ENCODE assay signal across 8 cellular contexts in the genomic region with DNA sequence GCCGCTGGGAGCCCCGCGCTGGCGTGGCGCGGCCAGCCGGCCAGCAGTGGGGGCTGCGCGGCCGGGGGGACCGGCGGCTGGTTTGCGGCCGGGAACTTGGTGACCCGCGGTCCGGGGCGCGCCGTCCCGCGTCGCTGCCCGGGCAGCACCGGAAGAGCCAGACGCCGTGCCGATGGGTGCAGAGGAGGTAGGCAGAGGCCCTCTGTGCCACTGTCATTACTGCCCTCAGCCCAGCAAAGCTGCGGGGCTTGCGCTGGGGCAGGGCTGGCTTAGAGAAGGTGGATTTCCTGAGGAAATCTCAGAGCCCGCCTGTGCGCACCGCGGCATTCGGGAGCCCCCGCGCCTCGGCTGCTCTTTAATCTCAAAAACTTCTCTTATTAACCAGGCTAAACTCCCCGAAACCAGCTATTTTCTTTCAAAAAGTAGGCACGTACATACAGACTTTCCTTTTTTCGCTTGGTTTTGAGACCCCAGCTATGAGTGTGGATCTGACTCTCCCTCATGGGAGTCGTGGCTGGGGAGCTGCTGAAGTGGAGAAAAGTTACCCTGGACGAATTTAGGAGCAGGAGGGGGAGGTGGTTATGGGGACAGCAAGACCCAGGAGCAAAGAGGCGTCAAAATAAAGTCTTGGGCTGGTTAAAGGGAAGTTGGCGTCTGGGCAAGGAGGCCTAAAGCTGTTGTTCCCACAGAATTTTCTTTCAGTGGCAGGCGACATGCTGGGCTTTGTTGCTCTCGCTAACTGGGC. TPM values are rescaled to one million over a fixed set of nuclear protein-coding genes. Genes with fewer than 3 reads are reported as not detected.
DNase-seq lines count a peak whose midpoint lies in the region; ATAC-seq and TF ChIP-seq lines count a peak whose summit lies in the region.

No MANE protein-coding gene starts in this region.

- H3K27ac Mint-ChIP-seq in central memory CD8-positive, alpha-beta T cell (ENCODE audit: low read depth) = peak overlapping the region; percentile 94

- H3K27me3 Mint-ChIP-seq in central memory CD8-positive, alpha-beta T cell = no peaks in the 10 kb centered on the region

- H3K4me3 ChIP-seq in BE2C (ENCODE audit: low read depth, low read length) (peak overlapping the region; percentile 89), HUES64 (ENCODE audit: low read length) (peak overlapping the region; percentile 61)

- peaks cover 63% of the 10 kb centered on the region for H3K4me1 Mint-ChIP-seq in central memory CD8-positive, alpha-beta T cell

- TF ChIP-seq CTCF in BE2C (IDR thresholded peaks at IDR 0.05; ENCODE audit: low read depth, low read length) = no peak

- H3K4me3 Mint-ChIP-seq in central memory CD8-positive, alpha-beta T cell = peak overlapping the region; percentile 80

- DNase-seq in BE2C (peak; percentile 43), T-helper 2 cell (peak; percentile 14 to 74 (median 41)), kidney tubule cell (ENCODE audit: low spot score) (peak; percentile 61), HPDE6-E6E7 (ENCODE audit: extremely low spot score) (no peak)
- peak; percentile 29 to 34 for DNase-seq in central memory CD8-positive, alpha-beta T cell (ENCODE audit: low spot score in 2 of 2)
- DNase-seq in stimulated activated CD8-positive, alpha-beta memory T cell treated with anti-CD3 and anti-CD28 coated beads, Interleukin-12 subunit alpha, Interleukin-12 subunit beta, amount 100 ng/mL, for 4 hours (ENCODE audit: low read depth) = peak; percentile 27

- H3K9ac ChIP-seq in HUES64 (ENCODE audit: low read depth, low read length) = peak overlapping the region; percentile 30

- H3K36me3 Mint-ChIP-seq in central memory CD8-positive, alpha-beta T cell (ENCODE audit: insufficient read depth) = peaks cover 11% of the 10 kb centered on the region

- H3K9me3 ChIP-seq in BE2C (no peaks in the 10 kb centered on the region), HUES64 (ENCODE audit: insufficient read depth, low read depth, low read length) (no peaks in the 10 kb centered on the region)

- H3K9me3 Mint-ChIP-seq in central memory CD8-positive, alpha-beta T cell = no peaks in the 10 kb centered on the region

- peak; percentile 18 for ATAC-seq in GM19467 (IDR thresholded peaks at IDR 0.05; ENCODE audit: unreplicated experiment)
- ATAC-seq in central memory CD8-positive, alpha-beta T cell (replicated peaks; ENCODE audit: extremely low read depth, poor library complexity, severe bottlenecking) = peak; percentile 55

- WGBS in HUES64 = 1% methylated on average over 47 of the region's 47 CpGs

- H3K27ac ChIP-seq in HUES64 (ENCODE audit: low read depth, low read length) = no peak overlapping the region

- no peaks in the 10 kb centered on the region for H3K36me3 ChIP-seq in BE2C
- no peaks in the 10 kb centered on the region for H3K36me3 ChIP-seq in HUES64 (ENCODE audit: insufficient read depth, low read length)

- H3K27me3 ChIP-seq in BE2C (no peaks in the 10 kb centered on the region), HUES64 (ENCODE audit: insufficient read depth, low read length) (peaks cover 14% of the 10 kb centered on the region)

- H3K4me1 ChIP-seq in BE2C = no peaks in the 10 kb centered on the region
- peaks cover 18% of the 10 kb centered on the region for H3K4me1 ChIP-seq in HUES64 (ENCODE audit: insufficient read depth, low read length)

RNA-seq across cellular contexts. Expression of gene SUSD6, which starts 0.8 kb away (rescaled TPM):
- 7.2 TPM for polyA plus RNA-seq in BE2C (2012; ENCODE audit: insufficient read depth, insufficient read length, low read depth)
- 3.4 TPM for polyA plus RNA-seq in HUES64 (2013, experiment 1 of 2)
- polyA plus RNA-seq in HUES64 (2013, experiment 2 of 2) = 3.4 TPM

RNA-seq across cellular contexts. Expression of gene CCDC177, which starts 37.5 kb away (rescaled TPM):
- polyA plus RNA-seq in BE2C (2012; ENCODE audit: insufficient read depth, insufficient read length, low read depth) = 0.36 TPM
- polyA plus RNA-seq in HUES64 (2013, experiment 1 of 2) = 0.95 TPM
- polyA plus RNA-seq in HUES64 (2013, experiment 2 of 2) = 1.0 TPM
